In genomic region chr4:108651068-108651794, GRCh38 we compare ENCODE assay signal across 1 cellular context.
TF ChIP-seq lines count a peak whose summit lies in the region.

No MANE protein-coding gene starts in this region.

TF ChIP-seq in IMR-90, 13 proteins besides CTCF, POLR2A, EP300 and RAD21:
- TF ChIP-seq BHLHE40 (IDR thresholded peaks at IDR 0.05; ENCODE audit: low read depth, low read length) (no peak), FOS (IDR thresholded peaks at IDR 0.05; ENCODE audit: low read depth, low read length) (no peak), CEBPB (IDR thresholded peaks at IDR 0.05; ENCODE audit: low read depth, low read length) (no peak)
